Comparison of ENCODE assay signal across 8 cellular contexts in genomic region chr1:44707959-44708831, GRCh38. TPM values are rescaled to one million over a fixed set of nuclear protein-coding genes. Genes with fewer than 3 reads are reported as not detected.
DNase-seq lines count a peak whose midpoint lies in the region; ATAC-seq lines count a peak whose summit lies in the region.

No MANE protein-coding gene starts in this region.

- peak overlapping the region in 3 of 5 donors; percentile 13 to 52 (median 29) for H3K4me3 ChIP-seq in subcutaneous abdominal adipose tissue (ENCODE audit: low read depth in 1 of 5, low read length in 5 of 5)

- no peak overlapping the region for H3K27ac ChIP-seq in subcutaneous abdominal adipose tissue (ENCODE audit: low read depth, low read length)

- DNase-seq in A172 (ENCODE audit: low spot score), result peak; percentile 35
- peak; percentile 78 for DNase-seq in GM03348 (ENCODE audit: low spot score)
- peak; percentile 59 for DNase-seq in NOMO-1 treated with DMSO at 0.1 percent for 48 hours (lab: John Stamatoyannopoulos, UW; ENCODE audit: unreplicated experiment)
- DNase-seq in astrocyte of the hippocampus (ENCODE audit: low read depth, low spot score), result peak; percentile 23
- DNase-seq in iPS-NIHi7 (ENCODE audit: extremely low spot score), result peak; percentile 60
- no peak for DNase-seq in activated CD4-positive, CD25-positive, alpha-beta regulatory T cell treated with anti-CD3 and anti-CD28 coated beads, Interleukin-2, amount 50 U/mL, for 72 hours

- H3K9ac ChIP-seq in subcutaneous abdominal adipose tissue (ENCODE audit: low read length in 5 of 5), result peak overlapping the region in 3 of 5 donors; percentile 6 to 62 (median 8)

- no peak for ATAC-seq in GM19351 (IDR thresholded peaks at IDR 0.05; ENCODE audit: unreplicated experiment)

- no peaks in the 10 kb centered on the region for H3K27me3 ChIP-seq in subcutaneous abdominal adipose tissue (ENCODE audit: control insufficient read depth in 5 of 5, insufficient read depth in 4 of 5, low read length in 5 of 5)

- no peaks in the 10 kb centered on the region for H3K36me3 ChIP-seq in subcutaneous abdominal adipose tissue (ENCODE audit: control insufficient read depth in 5 of 5, insufficient read depth in 5 of 5, low read length in 5 of 5)

- H3K4me1 ChIP-seq in subcutaneous abdominal adipose tissue (ENCODE audit: control insufficient read depth in 5 of 5, insufficient read depth in 5 of 5, low read length in 5 of 5), result peaks cover 0 to 8% (median 4%) of the 10 kb centered on the region in 5 donors

- no peaks in the 10 kb centered on the region for H3K9me3 ChIP-seq in subcutaneous abdominal adipose tissue (ENCODE audit: control insufficient read depth in 5 of 5, low read length in 5 of 5)

RNA-seq across cellular contexts. Expression of gene RNU5D-1, which starts 22.8 kb away (rescaled TPM):
- not detected in 2 replicates for total RNA-seq in A172 (2014; rRNA removed; shearing (Covaris generic))

RNA-seq across cellular contexts. Expression of gene KIF2C, which starts 31.4 kb away (rescaled TPM):
- 54.6 and 56.7 TPM in 2 replicates for total RNA-seq in A172 (2014; rRNA removed; shearing (Covaris generic))

RNA-seq across cellular contexts. Expression of gene ARMH1, which starts 33.7 kb away (rescaled TPM):
- not detected in 2 replicates for total RNA-seq in A172 (2014; rRNA removed; shearing (Covaris generic))

RNA-seq across cellular contexts. Expression of gene TMEM53, which starts 33.9 kb away (rescaled TPM):
- total RNA-seq in A172 (2014; rRNA removed; shearing (Covaris generic)), result 3.7 and 4.6 TPM in 2 replicates
